14 cellular contexts compared by ENCODE assay signal in genomic region chr11:56885182-56885581, GRCh38.
DNase-seq lines count a peak whose midpoint lies in the region; ATAC-seq and TF ChIP-seq lines count a peak whose summit lies in the region.
"Had no signal": no experiment of that assay in that cellular context is flagged by ENCODE, and none has a peak within 500 bp of the region (broad histone marks: within the 10 kb centered on the region; RNA-seq: fewer than 3 reads in every experiment).

No MANE protein-coding gene starts in this region.

- no peak for ATAC-seq in SK-N-SH treated with all-trans-retinoic acid at 6 μM for 48 hours
- ATAC-seq in left lung: peak; percentile 97
- no peak for ATAC-seq in GM19035 (IDR thresholded peaks at IDR 0.05; ENCODE audit: unreplicated experiment)
- ATAC-seq in GM21737 (IDR thresholded peaks at IDR 0.05; ENCODE audit: unreplicated experiment): no peak
- ATAC-seq: gastroesophageal sphincter had no signal

- CTCF ChIA-PET in SK-N-SH (lab: Yijun Ruan, JAX): interaction anchor here (1.5 to 2.5 kb wide), 3 partner anchors 19 to 364 kb away, joined by 3 to 10 read pairs (median 7); no protein-coding TSS in a partner anchor

- intact Hi-C loops in left lung (cut with DNase I) (no loop called here), transverse colon (cut with DNase I; ENCODE audit: low total_unique reads) (no loop called here)

- POLR2A ChIA-PET in SK-N-SH (lab: Yijun Ruan, JAX): no interaction called here

- H3K27ac ChIP-seq in SK-N-SH (ENCODE audit: low read depth in 2 of 2, low read length in 1 of 2) (peak overlapping the region in 1 of 2 experiments; percentile 85; a peak in 2 of 4 replicates), left lung (peak overlapping the region; percentile 30), transverse colon (peak overlapping the region; percentile 66 to 80 (median 74))
- H3K27ac ChIP-seq: coronary artery, gastroesophageal sphincter had no signal

- H3K4me2 ChIP-seq in SK-N-SH: no peak overlapping the region

- no peaks in the 10 kb centered on the region for H3K27me3 ChIP-seq in SK-N-SH (ENCODE audit: insufficient read depth)
- H3K27me3 ChIP-seq in left lung: no peaks in the 10 kb centered on the region
- H3K27me3 ChIP-seq in transverse colon: no peaks in the 10 kb centered on the region

- H3K9me3 ChIP-seq in SK-N-SH (no peaks in the 10 kb centered on the region), left lung (no peaks in the 10 kb centered on the region), transverse colon (no peaks in the 10 kb centered on the region)
- H3K9me3 ChIP-seq: gastroesophageal sphincter had no signal

- no peak for TF ChIP-seq POLR2A in transverse colon (IDR thresholded peaks at IDR 0.05)

- 36% methylated on average over 1 of the region's 1 CpG for WGBS in SK-N-SH (ENCODE audit: low lambda C conversion rate)
- 27% methylated on average over 1 of the region's 1 CpG; no CpG with 5 or more reads in 1 of the 2 donors for WGBS in transverse colon (ENCODE audit: low coverage in 1 of 2), 2 donors

- no peak for TF ChIP-seq RAD21 in SK-N-SH (IDR thresholded peaks at IDR 0.05; ENCODE audit: low read length)

- H4K20me1 ChIP-seq in SK-N-SH (ENCODE audit: insufficient read depth): no peaks in the 10 kb centered on the region

- no peaks in the 10 kb centered on the region for H3K79me2 ChIP-seq in SK-N-SH (ENCODE audit: insufficient read depth)

- H3K36me3 ChIP-seq in SK-N-SH (replicated peaks in 1 of 2; ENCODE audit: control insufficient read depth in 1 of 2, insufficient read depth in 2 of 2, low read length in 1 of 2) (no peaks in the 10 kb centered on the region), left lung (no peaks in the 10 kb centered on the region), transverse colon (no peaks in the 10 kb centered on the region)
- H3K36me3 ChIP-seq: gastroesophageal sphincter had no signal

- no peak overlapping the region for H3K4me3 ChIP-seq in SK-N-SH (ENCODE audit: low read depth in 2 of 2, low read length in 1 of 2)
- no peak overlapping the region for H3K4me3 ChIP-seq in left lung
- no peak overlapping the region for H3K4me3 ChIP-seq in transverse colon
- H3K4me3 ChIP-seq: coronary artery, gastroesophageal sphincter had no signal

- TF ChIP-seq EP300 in SK-N-SH (IDR thresholded peaks at IDR 0.05; ENCODE audit: borderline replicate concordance in 1 of 2, low read depth in 1 of 2, low read length in 1 of 2) (no peak), transverse colon (IDR thresholded peaks at IDR 0.05; ENCODE audit: low read depth) (no peak)

- DNase-seq in SK-N-SH (peak; percentile 23), RPMI7951 (ENCODE audit: low read depth) (peak; percentile 22), left lung (peak in 1 of 2 donors; percentile 73), transverse colon (peak; percentile 53), NCI-H69 (lab: John Stamatoyannopoulos, UW) (no peak)
- DNase-seq: activated CD4-positive, alpha-beta T cell treated with anti-CD3 and anti-CD28 coated beads, Interleukin-2, amount 10 ng/mL, durations not matched to agents 24 days and 14 days; activated naive CD4-positive, alpha-beta T cell treated with anti-CD3 and anti-CD28 coated beads for 36 hours; DMS79 treated with DMSO at 0.1 percent for 48 hours; NCI-H446 treated with DMSO at 0.1 percent for 48 hours had no signal

- TF ChIP-seq CTCF in SK-N-SH (IDR thresholded peaks at IDR 0.05) (no peak), left lung (IDR thresholded peaks at IDR 0.05) (no peak), transverse colon (IDR thresholded peaks at IDR 0.05) (no peak)

- H2AFZ ChIP-seq in SK-N-SH (ENCODE audit: low read depth): no peak overlapping the region

- no peaks in the 10 kb centered on the region for H3F3A ChIP-seq in SK-N-SH (replicated peaks; ENCODE audit: insufficient read depth)

- in situ Hi-C loops in transverse colon (cut with MboI; ENCODE audit: low pct_ligation_motif_present in 1 of 4, low pct_unique_long_range_greater_than_20kb in 1 of 4, low sequenced_read_pairs in 3 of 4): no loop called here

- H3K9ac ChIP-seq in SK-N-SH: no peak overlapping the region

- H3K9me2 ChIP-seq in SK-N-SH: no peaks in the 10 kb centered on the region

- H3K4me1 ChIP-seq in SK-N-SH (ENCODE audit: control insufficient read depth in 1 of 2, insufficient read depth in 2 of 2, low read depth in 1 of 2, low read length in 1 of 2): peaks cover 0 to 10% of the 10 kb centered on the region in 2 experiments; a peak in 2 of 4 replicates
- peaks cover 0 to 5% of the 10 kb centered on the region in 2 donors for H3K4me1 ChIP-seq in left lung
- peaks cover 3 to 21% (median 11%) of the 10 kb centered on the region in 4 donors for H3K4me1 ChIP-seq in transverse colon

TF ChIP-seq in SK-N-SH, 30 proteins besides CTCF, POLR2A, EP300 and RAD21 (continues in another document):
- TF ChIP-seq MXI1 (IDR thresholded peaks at IDR 0.05; ENCODE audit: low read depth, low read length) (no peak), NRF1 (IDR thresholded peaks at IDR 0.05; ENCODE audit: low read depth, low read length) (no peak), CHD2 (IDR thresholded peaks at IDR 0.05; ENCODE audit: low read length, partially characterized antibody) (no peak), SMC3 (IDR thresholded peaks at IDR 0.05; ENCODE audit: low read depth, low read length) (no peak), TCF12 (IDR thresholded peaks at IDR 0.05) (no peak), POLR2AphosphoS5 (IDR thresholded peaks at IDR 0.05; ENCODE audit: low read depth, low read length) (no peak), USF2 (IDR thresholded peaks at IDR 0.05; ENCODE audit: borderline replicate concordance, low read depth, low read length) (no peak), IRF3 (IDR thresholded peaks at IDR 0.05; ENCODE audit: low read depth, low read length) (no peak), PBX3 (IDR thresholded peaks at IDR 0.05) (no peak)

TF ChIP-seq in SK-N-SH treated with all-trans-retinoic acid at 6 μM for 48 hours, 23 proteins besides CTCF, POLR2A, EP300 and RAD21:
- TF ChIP-seq TSHZ2 (CRISPR knock-in tag; IDR thresholded peaks at IDR 0.05) (no peak), SNAI2 (CRISPR knock-in tag; IDR thresholded peaks at IDR 0.05) (no peak), PPARA (CRISPR knock-in tag; IDR thresholded peaks at IDR 0.05; ENCODE audit: borderline replicate concordance) (no peak), ZNF70 (CRISPR knock-in tag; IDR thresholded peaks at IDR 0.05) (no peak), CSDC2 (CRISPR knock-in tag; IDR thresholded peaks at IDR 0.05) (no peak), CREB5 (CRISPR knock-in tag; IDR thresholded peaks at IDR 0.05; ENCODE audit: low read depth) (no peak), OSR1 (CRISPR knock-in tag; IDR thresholded peaks at IDR 0.05) (no peak), TCF4 (CRISPR knock-in tag; IDR thresholded peaks at IDR 0.05; ENCODE audit: borderline replicate concordance) (no peak), PATZ1 (CRISPR knock-in tag; IDR thresholded peaks at IDR 0.05; ENCODE audit: borderline replicate concordance) (no peak)
TF ChIP-seq in SK-N-SH treated with all-trans-retinoic acid at 6 μM for 48 hours: peak in this region for 0.
